In the genomic region with DNA sequence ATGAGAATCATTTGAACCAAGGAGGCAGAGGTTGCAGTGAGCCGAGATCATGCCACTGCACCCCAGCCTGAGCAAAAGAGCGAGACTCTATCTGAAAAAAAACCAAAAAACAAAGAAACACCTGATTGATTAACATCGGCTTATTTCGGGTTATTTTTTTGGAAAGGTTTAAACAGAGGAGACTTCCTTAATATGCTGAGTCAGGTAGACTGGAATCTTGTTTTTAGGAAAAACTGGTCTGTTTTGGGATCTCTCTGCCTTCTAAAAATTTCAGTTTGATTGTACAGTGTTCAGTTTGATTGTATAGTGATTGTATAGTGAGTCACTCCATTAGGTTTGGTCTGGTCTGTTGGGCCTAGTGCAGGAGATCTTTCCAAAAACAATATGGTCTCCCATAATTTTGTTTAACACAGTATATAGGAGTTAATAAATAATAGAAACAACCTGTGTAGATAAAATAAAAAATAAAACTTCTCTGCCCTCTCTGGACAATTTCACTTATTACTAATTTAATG, we compare ENCODE assay signal across 2 cellular contexts.
TF ChIP-seq lines count a peak whose summit lies in the region.

No MANE protein-coding gene starts in this region.

TF ChIP-seq in IMR-90, 13 proteins besides CTCF, POLR2A, EP300 and RAD21 (continued from another document):
- TF ChIP-seq, protein P1, sequence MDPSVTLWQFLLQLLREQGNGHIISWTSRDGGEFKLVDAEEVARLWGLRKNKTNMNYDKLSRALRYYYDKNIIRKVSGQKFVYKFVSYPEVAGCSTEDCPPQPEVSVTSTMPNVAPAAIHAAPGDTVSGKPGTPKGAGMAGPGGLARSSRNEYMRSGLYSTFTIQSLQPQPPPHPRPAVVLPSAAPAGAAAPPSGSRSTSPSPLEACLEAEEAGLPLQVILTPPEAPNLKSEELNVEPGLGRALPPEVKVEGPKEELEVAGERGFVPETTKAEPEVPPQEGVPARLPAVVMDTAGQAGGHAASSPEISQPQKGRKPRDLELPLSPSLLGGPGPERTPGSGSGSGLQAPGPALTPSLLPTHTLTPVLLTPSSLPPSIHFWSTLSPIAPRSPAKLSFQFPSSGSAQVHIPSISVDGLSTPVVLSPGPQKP (IDR thresholded peaks at IDR 0.05; ENCODE audit: borderline replicate concordance, low read depth, low read length) = no peak
- no peak for TF ChIP-seq MXI1 (IDR thresholded peaks at IDR 0.05; ENCODE audit: borderline replicate concordance, low read depth, low read length)
- TF ChIP-seq MAZ (IDR thresholded peaks at IDR 0.05; ENCODE audit: borderline replicate concordance, low read depth, low read length) = no peak
- no peak for TF ChIP-seq SMC3 (IDR thresholded peaks at IDR 0.05; ENCODE audit: low read depth, low read length)
TF ChIP-seq in IMR-90: peak in this region for 1.

TF ChIP-seq in WTC11, 78 proteins besides CTCF, POLR2A, EP300 and RAD21 (continued from another document):
- TF ChIP-seq, protein P2, sequence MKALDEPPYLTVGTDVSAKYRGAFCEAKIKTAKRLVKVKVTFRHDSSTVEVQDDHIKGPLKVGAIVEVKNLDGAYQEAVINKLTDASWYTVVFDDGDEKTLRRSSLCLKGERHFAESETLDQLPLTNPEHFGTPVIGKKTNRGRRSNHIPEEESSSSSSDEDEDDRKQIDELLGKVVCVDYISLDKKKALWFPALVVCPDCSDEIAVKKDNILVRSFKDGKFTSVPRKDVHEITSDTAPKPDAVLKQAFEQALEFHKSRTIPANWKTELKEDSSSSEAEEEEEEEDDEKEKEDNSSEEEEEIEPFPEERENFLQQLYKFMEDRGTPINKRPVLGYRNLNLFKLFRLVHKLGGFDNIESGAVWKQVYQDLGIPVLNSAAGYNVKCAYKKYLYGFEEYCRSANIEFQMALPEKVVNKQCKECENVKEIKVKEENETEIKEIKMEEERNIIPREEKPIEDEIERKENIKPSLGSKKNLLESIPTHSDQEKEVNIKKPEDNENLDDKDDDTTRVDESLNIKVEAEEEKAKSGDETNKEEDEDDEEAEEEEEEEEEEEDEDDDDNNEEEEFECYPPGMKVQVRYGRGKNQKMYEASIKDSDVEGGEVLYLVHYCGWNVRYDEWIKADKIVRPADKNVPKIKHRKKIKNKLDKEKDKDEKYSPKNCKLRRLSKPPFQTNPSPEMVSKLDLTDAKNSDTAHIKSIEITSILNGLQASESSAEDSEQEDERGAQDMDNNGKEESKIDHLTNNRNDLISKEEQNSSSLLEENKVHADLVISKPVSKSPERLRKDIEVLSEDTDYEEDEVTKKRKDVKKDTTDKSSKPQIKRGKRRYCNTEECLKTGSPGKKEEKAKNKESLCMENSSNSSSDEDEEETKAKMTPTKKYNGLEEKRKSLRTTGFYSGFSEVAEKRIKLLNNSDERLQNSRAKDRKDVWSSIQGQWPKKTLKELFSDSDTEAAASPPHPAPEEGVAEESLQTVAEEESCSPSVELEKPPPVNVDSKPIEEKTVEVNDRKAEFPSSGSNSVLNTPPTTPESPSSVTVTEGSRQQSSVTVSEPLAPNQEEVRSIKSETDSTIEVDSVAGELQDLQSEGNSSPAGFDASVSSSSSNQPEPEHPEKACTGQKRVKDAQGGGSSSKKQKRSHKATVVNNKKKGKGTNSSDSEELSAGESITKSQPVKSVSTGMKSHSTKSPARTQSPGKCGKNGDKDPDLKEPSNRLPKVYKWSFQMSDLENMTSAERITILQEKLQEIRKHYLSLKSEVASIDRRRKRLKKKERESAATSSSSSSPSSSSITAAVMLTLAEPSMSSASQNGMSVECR (CRISPR knock-in tag; IDR thresholded peaks at IDR 0.05; ENCODE audit: borderline replicate concordance) = no peak
- no peak for TF ChIP-seq ZNF671 (CRISPR knock-in tag; IDR thresholded peaks at IDR 0.05)
- no peak for TF ChIP-seq TCF7 (CRISPR knock-in tag; IDR thresholded peaks at IDR 0.05; ENCODE audit: low read depth)
- TF ChIP-seq ZBTB21 (CRISPR knock-in tag; IDR thresholded peaks at IDR 0.05; ENCODE audit: borderline replicate concordance) = no peak
- no peak for TF ChIP-seq CREM (CRISPR knock-in tag; IDR thresholded peaks at IDR 0.05)
- no peak for TF ChIP-seq TEAD4 (CRISPR knock-in tag; IDR thresholded peaks at IDR 0.05)
- TF ChIP-seq TEAD1 (CRISPR knock-in tag; IDR thresholded peaks at IDR 0.05) = no peak
- TF ChIP-seq, protein P3, sequence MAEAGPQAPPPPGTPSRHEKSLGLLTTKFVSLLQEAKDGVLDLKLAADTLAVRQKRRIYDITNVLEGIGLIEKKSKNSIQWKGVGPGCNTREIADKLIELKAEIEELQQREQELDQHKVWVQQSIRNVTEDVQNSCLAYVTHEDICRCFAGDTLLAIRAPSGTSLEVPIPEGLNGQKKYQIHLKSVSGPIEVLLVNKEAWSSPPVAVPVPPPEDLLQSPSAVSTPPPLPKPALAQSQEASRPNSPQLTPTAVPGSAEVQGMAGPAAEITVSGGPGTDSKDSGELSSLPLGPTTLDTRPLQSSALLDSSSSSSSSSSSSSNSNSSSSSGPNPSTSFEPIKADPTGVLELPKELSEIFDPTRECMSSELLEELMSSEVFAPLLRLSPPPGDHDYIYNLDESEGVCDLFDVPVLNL (CRISPR knock-in tag; IDR thresholded peaks at IDR 0.05; ENCODE audit: borderline replicate concordance, low read depth) = no peak
- no peak for TF ChIP-seq IRF2 (CRISPR knock-in tag; IDR thresholded peaks at IDR 0.05; ENCODE audit: borderline replicate concordance, low read depth)
- TF ChIP-seq ZNF219 (CRISPR knock-in tag; IDR thresholded peaks at IDR 0.05; ENCODE audit: borderline replicate concordance) = no peak
- TF ChIP-seq SOX15 (CRISPR knock-in tag; IDR thresholded peaks at IDR 0.05) = no peak
- TF ChIP-seq FOXP1 (CRISPR knock-in tag; IDR thresholded peaks at IDR 0.05; ENCODE audit: borderline replicate concordance) = no peak
